1 cellular context compared by ENCODE assay signal in the genomic region with DNA sequence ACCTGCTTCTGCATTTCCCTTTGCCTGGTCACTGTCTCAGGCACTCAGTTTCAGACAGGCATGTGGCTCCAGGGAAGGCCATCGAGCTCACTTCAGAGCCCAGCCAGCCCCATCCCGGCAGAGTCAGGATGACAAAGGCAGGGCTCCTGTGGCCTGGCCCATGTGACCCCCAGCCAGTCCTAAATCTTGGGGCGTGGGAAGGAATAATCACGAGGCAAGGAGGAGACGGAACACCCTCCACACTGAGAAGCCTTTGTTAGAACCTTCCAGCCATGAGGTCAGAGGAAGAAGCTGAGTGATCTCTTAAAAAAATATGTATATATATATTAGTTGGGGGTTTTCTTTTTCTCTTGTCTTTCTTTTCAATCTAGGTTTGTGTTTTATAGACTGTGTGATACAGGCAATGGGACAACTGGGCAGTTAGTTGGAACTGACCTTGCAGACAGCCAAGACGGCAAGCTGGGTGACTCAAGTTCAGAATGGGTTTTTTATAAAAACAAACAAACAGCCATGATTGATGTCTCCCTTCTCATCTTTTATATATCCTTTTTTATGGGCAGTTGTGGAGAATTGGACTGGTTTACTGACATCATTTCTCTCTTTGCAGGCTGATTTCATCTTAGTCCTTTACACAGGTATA.
TF ChIP-seq lines count a peak whose summit lies in the region.

No MANE protein-coding gene starts in this region.

TF ChIP-seq in HEK293, 187 proteins besides CTCF, POLR2A, EP300 and RAD21 (continued from another document):
- TF ChIP-seq, protein P1, sequence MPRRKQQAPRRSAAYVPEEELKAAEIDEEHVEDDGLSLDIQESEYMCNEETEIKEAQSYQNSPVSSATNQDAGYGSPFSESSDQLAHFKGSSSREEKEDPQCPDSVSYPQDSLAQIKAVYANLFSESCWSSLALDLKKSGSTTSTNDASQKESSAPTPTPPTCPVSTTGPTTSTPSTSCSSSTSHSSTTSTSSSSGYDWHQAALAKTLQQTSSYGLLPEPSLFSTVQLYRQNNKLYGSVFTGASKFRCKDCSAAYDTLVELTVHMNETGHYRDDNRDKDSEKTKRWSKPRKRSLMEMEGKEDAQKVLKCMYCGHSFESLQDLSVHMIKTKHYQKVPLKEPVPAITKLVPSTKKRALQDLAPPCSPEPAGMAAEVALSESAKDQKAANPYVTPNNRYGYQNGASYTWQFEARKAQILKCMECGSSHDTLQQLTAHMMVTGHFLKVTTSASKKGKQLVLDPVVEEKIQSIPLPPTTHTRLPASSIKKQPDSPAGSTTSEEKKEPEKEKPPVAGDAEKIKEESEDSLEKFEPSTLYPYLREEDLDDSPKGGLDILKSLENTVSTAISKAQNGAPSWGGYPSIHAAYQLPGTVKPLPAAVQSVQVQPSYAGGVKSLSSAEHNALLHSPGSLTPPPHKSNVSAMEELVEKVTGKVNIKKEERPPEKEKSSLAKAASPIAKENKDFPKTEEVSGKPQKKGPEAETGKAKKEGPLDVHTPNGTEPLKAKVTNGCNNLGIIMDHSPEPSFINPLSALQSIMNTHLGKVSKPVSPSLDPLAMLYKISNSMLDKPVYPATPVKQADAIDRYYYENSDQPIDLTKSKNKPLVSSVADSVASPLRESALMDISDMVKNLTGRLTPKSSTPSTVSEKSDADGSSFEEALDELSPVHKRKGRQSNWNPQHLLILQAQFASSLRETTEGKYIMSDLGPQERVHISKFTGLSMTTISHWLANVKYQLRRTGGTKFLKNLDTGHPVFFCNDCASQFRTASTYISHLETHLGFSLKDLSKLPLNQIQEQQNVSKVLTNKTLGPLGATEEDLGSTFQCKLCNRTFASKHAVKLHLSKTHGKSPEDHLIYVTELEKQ (tag by site-specific recombination; IDR thresholded peaks at IDR 0.05; ENCODE audit: borderline replicate concordance) = 0 out of 2 replicates have a peak, but pooled peaks have one; percentile 33
- TF ChIP-seq KLF8 (tag by site-specific recombination; IDR thresholded peaks at IDR 0.05) = peak; percentile 51; the same call in 1 of the 2 replicates
- TF ChIP-seq ZNF473 (tag by site-specific recombination; IDR thresholded peaks at IDR 0.05) = no peak
- TF ChIP-seq ZNF558 (tag by site-specific recombination; IDR thresholded peaks at IDR 0.05) = no peak
- TF ChIP-seq ZNF654 (tag by site-specific recombination; IDR thresholded peaks at IDR 0.05; ENCODE audit: low read depth) = 0 out of 2 replicates have a peak, but pooled peaks have one; percentile 7
- TF ChIP-seq ZNF214 (tag by site-specific recombination; IDR thresholded peaks at IDR 0.05; ENCODE audit: borderline replicate concordance) = no peak
- TF ChIP-seq, protein P2, sequence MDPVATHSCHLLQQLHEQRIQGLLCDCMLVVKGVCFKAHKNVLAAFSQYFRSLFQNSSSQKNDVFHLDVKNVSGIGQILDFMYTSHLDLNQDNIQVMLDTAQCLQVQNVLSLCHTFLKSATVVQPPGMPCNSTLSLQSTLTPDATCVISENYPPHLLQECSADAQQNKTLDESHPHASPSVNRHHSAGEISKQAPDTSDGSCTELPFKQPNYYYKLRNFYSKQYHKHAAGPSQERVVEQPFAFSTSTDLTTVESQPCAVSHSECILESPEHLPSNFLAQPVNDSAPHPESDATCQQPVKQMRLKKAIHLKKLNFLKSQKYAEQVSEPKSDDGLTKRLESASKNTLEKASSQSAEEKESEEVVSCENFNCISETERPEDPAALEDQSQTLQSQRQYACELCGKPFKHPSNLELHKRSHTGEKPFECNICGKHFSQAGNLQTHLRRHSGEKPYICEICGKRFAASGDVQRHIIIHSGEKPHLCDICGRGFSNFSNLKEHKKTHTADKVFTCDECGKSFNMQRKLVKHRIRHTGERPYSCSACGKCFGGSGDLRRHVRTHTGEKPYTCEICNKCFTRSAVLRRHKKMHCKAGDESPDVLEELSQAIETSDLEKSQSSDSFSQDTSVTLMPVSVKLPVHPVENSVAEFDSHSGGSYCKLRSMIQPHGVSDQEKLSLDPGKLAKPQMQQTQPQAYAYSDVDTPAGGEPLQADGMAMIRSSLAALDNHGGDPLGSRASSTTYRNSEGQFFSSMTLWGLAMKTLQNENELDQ (tag by site-specific recombination; IDR thresholded peaks at IDR 0.05; ENCODE audit: low read depth) = no peak
- no peak for TF ChIP-seq ZBTB21 (tag by site-specific recombination; IDR thresholded peaks at IDR 0.05)
- TF ChIP-seq ZEB2 (tag by site-specific recombination; IDR thresholded peaks at IDR 0.05) = 0 out of 2 replicates have a peak, but pooled peaks have one; percentile 26
TF ChIP-seq in HEK293: peak in this region for 4.
